ENCODE assay signal across 36 cellular contexts in genomic region chrX:57241967-57242366, GRCh38. TPM values are rescaled to one million over a fixed set of nuclear protein-coding genes. Genes with fewer than 3 reads are reported as not detected.
"Had no signal": no experiment of that assay in that cellular context is flagged by ENCODE, and none has a peak within 500 bp of the region (broad histone marks: within the 10 kb centered on the region; RNA-seq: fewer than 3 reads in every experiment).

No MANE protein-coding gene starts in this region.

- H3K27ac ChIP-seq: brain microvascular endothelial cell, KMS-11, PC-9, RWPE1, WERI-Rb-1 had no signal

- H3K4me3 ChIP-seq: PC-9 had no signal

- H3K27me3 Mint-ChIP-seq: activated CD4-positive, alpha-beta memory T cell treated with anti-CD3 and anti-CD28 coated beads, Interleukin-2, amount 10 ng/mL, durations not matched to agents 7 days and 5 days; activated CD8-positive, alpha-beta memory T cell treated with anti-CD3 and anti-CD28 coated beads, Interleukin-2, amount 10 ng/mL, durations not matched to agents 7 days and 5 days; activated naive CD8-positive, alpha-beta T cell treated with anti-CD3 and anti-CD28 coated beads for 36 hours had no signal

- H3K4me1 Mint-ChIP-seq: activated CD4-positive, alpha-beta memory T cell treated with anti-CD3 and anti-CD28 coated beads, Interleukin-2, amount 10 ng/mL, durations not matched to agents 7 days and 5 days; activated CD8-positive, alpha-beta memory T cell treated with anti-CD3 and anti-CD28 coated beads, Interleukin-2, amount 10 ng/mL, durations not matched to agents 7 days and 5 days; activated naive CD8-positive, alpha-beta T cell treated with anti-CD3 and anti-CD28 coated beads for 36 hours had no signal

- H3K36me3 Mint-ChIP-seq: activated CD8-positive, alpha-beta memory T cell treated with anti-CD3 and anti-CD28 coated beads, Interleukin-2, amount 10 ng/mL, durations not matched to agents 7 days and 5 days had no signal

- DNase-seq: activated CD4-positive, alpha-beta memory T cell treated with anti-CD3 and anti-CD28 coated beads, Interleukin-2, amount 10 ng/mL, durations not matched to agents 7 days and 5 days; activated CD4-positive, alpha-beta T cell treated with anti-CD3 and anti-CD28 coated beads for 1 hour; activated CD4-positive, alpha-beta T cell treated with anti-CD3 and anti-CD28 coated beads for 48 hours; activated CD4-positive, CD25-positive, alpha-beta regulatory T cell; activated CD8-positive, alpha-beta memory T cell treated with anti-CD3 and anti-CD28 coated beads for 24 hours; activated CD8-positive, alpha-beta memory T cell treated with anti-CD3 and anti-CD28 coated beads, Interleukin-2, amount 10 ng/mL, durations not matched to agents 7 days and 5 days; activated CD8-positive, alpha-beta memory T cell treated with anti-CD3 and anti-CD28 coated beads, Interleukin-2, amount 50 U/mL, for 48 hours; activated effector memory CD4-positive, alpha-beta T cell treated with anti-CD3 and anti-CD28 coated beads, Interleukin-2, amount 50 U/mL, for 16 hours; activated naive CD4-positive, alpha-beta T cell; activated naive CD4-positive, alpha-beta T cell treated with anti-CD3 and anti-CD28 coated beads, Interleukin-2, amount 50 U/mL, for 16 hours; activated naive CD8-positive, alpha-beta T cell treated with anti-CD3 and anti-CD28 coated beads for 36 hours; activated T-cell treated with anti-CD3 and anti-CD28 coated beads, Interleukin-2, amount 50 U/mL, for 48 hours; amniotic stem cell; aorta; brain microvascular endothelial cell; central memory CD4-positive, alpha-beta T cell; MM.1S; MV-4-11; NCI-H1092; NCI-H1436 treated with DMSO at 0.1 percent for 48 hours; NCI-H1694 treated with DMSO at 0.1 percent for 48 hours; NCI-H2029; NCI-H2107; NCI-H226; NCI-H510A; NCI-H69; NK-92 treated with Interleukin-12 subunit alpha and Interleukin-12 subunit beta, amount 100 ng/mL, for 24 hours; PC-9; SIG-M5; T1000; WERI-Rb-1 had no signal

- H3K4me3 Mint-ChIP-seq: activated CD4-positive, alpha-beta memory T cell treated with anti-CD3 and anti-CD28 coated beads, Interleukin-2, amount 10 ng/mL, durations not matched to agents 7 days and 5 days; activated CD8-positive, alpha-beta memory T cell treated with anti-CD3 and anti-CD28 coated beads, Interleukin-2, amount 10 ng/mL, durations not matched to agents 7 days and 5 days; activated naive CD8-positive, alpha-beta T cell treated with anti-CD3 and anti-CD28 coated beads for 36 hours had no signal

- ATAC-seq: activated CD8-positive, alpha-beta memory T cell treated with anti-CD3 and anti-CD28 coated beads, Interleukin-2, amount 10 ng/mL, durations not matched to agents 7 days and 5 days; Right ventricle myocardium inferior had no signal

- H3K27me3 ChIP-seq: brain microvascular endothelial cell had no signal

- H3K27ac Mint-ChIP-seq: activated CD4-positive, alpha-beta memory T cell treated with anti-CD3 and anti-CD28 coated beads, Interleukin-2, amount 10 ng/mL, durations not matched to agents 7 days and 5 days; activated CD8-positive, alpha-beta memory T cell treated with anti-CD3 and anti-CD28 coated beads, Interleukin-2, amount 10 ng/mL, durations not matched to agents 7 days and 5 days; activated naive CD8-positive, alpha-beta T cell treated with anti-CD3 and anti-CD28 coated beads for 36 hours had no signal

- H3K36me3 ChIP-seq: brain microvascular endothelial cell, WERI-Rb-1 had no signal

RNA-seq across cellular contexts. Expression of gene FAAH2, which starts 44.5 kb away (rescaled TPM):
- total RNA-seq: LHCN-M2, SK-MEL-5 had no signal
- polyA plus RNA-seq: aorta had no signal
